14 cellular contexts compared by ENCODE assay signal in genomic region chr16:22220714-22221113, GRCh38. TPM values are rescaled to one million over a fixed set of nuclear protein-coding genes. Genes with fewer than 3 reads are reported as not detected.
DNase-seq lines count a peak whose midpoint lies in the region; ATAC-seq and TF ChIP-seq lines count a peak whose summit lies in the region.
"Had no signal": no experiment of that assay in that cellular context is flagged by ENCODE, and none has a peak within 500 bp of the region (broad histone marks: within the 10 kb centered on the region; RNA-seq: fewer than 3 reads in every experiment).

No MANE protein-coding gene starts in this region.

- peaks cover 35% of the 10 kb centered on the region for H3K36me3 Mint-ChIP-seq in activated T-cell treated with anti-CD3 and anti-CD28 coated beads, Interleukin-2, amount 50 U/mL, for 24 hours (ENCODE audit: low read depth)
- H3K36me3 Mint-ChIP-seq in naive B cell: peaks cover 0 to 4% of the 10 kb centered on the region in 2 donors
- H3K36me3 Mint-ChIP-seq: natural killer cell had no signal

- no peak overlapping the region for H3K4ac ChIP-seq in mesenchymal stem cell (ENCODE audit: low read depth in 1 of 2, low read length in 2 of 2)

- H3K4me2 ChIP-seq in mesenchymal stem cell (ENCODE audit: low read length, poor library complexity, severe bottlenecking): no peak overlapping the region
- H3K4me2 ChIP-seq: PC-9 had no signal

- H3K27ac ChIP-seq in transverse colon (peak overlapping the region; percentile 24 to 57 (median 38)), mesenchymal stem cell (ENCODE audit: low read length, poor library complexity, severe bottlenecking) (no peak overlapping the region)
- H3K27ac ChIP-seq: PC-9 had no signal

- ATAC-seq in naive B cell (ENCODE audit: low read depth in 2 of 2): no peak
- ATAC-seq: activated T-cell treated with anti-CD3 and anti-CD28 coated beads, Interleukin-2, amount 50 U/mL, for 4 hours; natural killer cell had no signal

- H3K14ac ChIP-seq in mesenchymal stem cell (ENCODE audit: low read length in 2 of 2): peak overlapping the region in 1 of 2 experiments; percentile 3

- no peak overlapping the region for H2AFZ ChIP-seq in mesenchymal stem cell (ENCODE audit: low read depth, low read length)
- H2AFZ ChIP-seq: PC-9 had no signal

- H3K4me3 ChIP-seq in fibroblast of mammary gland (ENCODE audit: control insufficient read depth, low read depth, low read length) (no peak overlapping the region), transverse colon (no peak overlapping the region), mesenchymal stem cell (ENCODE audit: insufficient read depth in 1 of 2, low read depth in 1 of 2, low read length in 2 of 2) (no peak overlapping the region)
- H3K4me3 ChIP-seq: PC-9 had no signal

- H3K23ac ChIP-seq in mesenchymal stem cell (ENCODE audit: low read length in 2 of 2): no peak overlapping the region

- no peaks in the 10 kb centered on the region for H3K27me3 Mint-ChIP-seq in activated T-cell treated with anti-CD3 and anti-CD28 coated beads, Interleukin-2, amount 50 U/mL, for 24 hours
- no peaks in the 10 kb centered on the region for H3K27me3 Mint-ChIP-seq in naive B cell

- intact Hi-C loops in transverse colon (cut with DNase I; ENCODE audit: low total_unique reads): no loop called here

- H3K79me1 ChIP-seq in mesenchymal stem cell (replicated peaks; ENCODE audit: low read length, poor library complexity, severe bottlenecking): peaks cover 34% of the 10 kb centered on the region

- in situ Hi-C loops in transverse colon (cut with MboI; ENCODE audit: low pct_ligation_motif_present in 1 of 4, low pct_unique_long_range_greater_than_20kb in 1 of 4, low sequenced_read_pairs in 3 of 4): no loop called here

- H3K36me3 ChIP-seq in transverse colon (no peaks in the 10 kb centered on the region), mesenchymal stem cell (ENCODE audit: control insufficient read depth in 1 of 2, insufficient read depth in 2 of 2, low read depth in 1 of 2, low read length in 2 of 2) (peaks cover 10 to 11% of the 10 kb centered on the region in 2 experiments)

- peaks cover 16% of the 10 kb centered on the region for H3K4me1 Mint-ChIP-seq in activated T-cell treated with anti-CD3 and anti-CD28 coated beads, Interleukin-2, amount 50 U/mL, for 24 hours (ENCODE audit: low read depth)
- H3K4me1 Mint-ChIP-seq in naive B cell: peaks cover 28 to 38% (median 36%) of the 10 kb centered on the region in 3 donors

- H3K9ac ChIP-seq in mesenchymal stem cell (ENCODE audit: low read length): no peak overlapping the region

- TF ChIP-seq CTCF in fibroblast of mammary gland (conservative IDR thresholded peaks at IDR 0.05; ENCODE audit: control insufficient read depth, insufficient read depth, low read depth, low read length) (no peak), transverse colon (IDR thresholded peaks at IDR 0.05) (no peak)

- no peak overlapping the region for H4K91ac ChIP-seq in mesenchymal stem cell (ENCODE audit: low read length)

- H2AK5ac ChIP-seq in mesenchymal stem cell (ENCODE audit: low read length, severe bottlenecking): no peak overlapping the region

- no peak overlapping the region for H2BK15ac ChIP-seq in mesenchymal stem cell (ENCODE audit: low read depth, poor library complexity, severe bottlenecking)

- no peak overlapping the region for H2BK12ac ChIP-seq in mesenchymal stem cell (ENCODE audit: low read length in 2 of 2)

- no peak overlapping the region for H2BK120ac ChIP-seq in mesenchymal stem cell (ENCODE audit: low read depth, low read length)

- no peak overlapping the region for H3K4me3 Mint-ChIP-seq in activated T-cell treated with anti-CD3 and anti-CD28 coated beads, Interleukin-2, amount 50 U/mL, for 24 hours
- H3K4me3 Mint-ChIP-seq in naive B cell: no peak overlapping the region
- H3K4me3 Mint-ChIP-seq: activated T-cell treated with anti-CD3 and anti-CD28 coated beads, Interleukin-2, amount 50 U/mL, for 4 hours; natural killer cell had no signal

- no peak for DNase-seq in activated T-cell treated with anti-CD3 and anti-CD28 coated beads, Interleukin-2, amount 50 U/mL, for 24 hours
- no peak for DNase-seq in activated T-cell treated with anti-CD3 and anti-CD28 coated beads, Interleukin-2, amount 50 U/mL, for 48 hours
- DNase-seq in fibroblast of mammary gland (ENCODE audit: low read depth) (peak; percentile 24), naive B cell (no peak), transverse colon (no peak), mesenchymal stem cell (no peak), SHP77 treated with DMSO at 0.1 percent for 48 hours (lab: John Stamatoyannopoulos, UW) (no peak)
- DNase-seq in activated CD4-positive, alpha-beta T cell treated with anti-CD3 and anti-CD28 coated beads for 48 hours: no peak
- DNase-seq: activated T-cell treated with anti-CD3 and anti-CD28 coated beads, Interleukin-2, amount 50 U/mL, for 4 hours; cortex of kidney; natural killer cell; NCI-H2081; PC-9 had no signal

- H3K18ac ChIP-seq in mesenchymal stem cell (ENCODE audit: low read depth in 1 of 2, low read length in 2 of 2): no peak overlapping the region

- H2BK5ac ChIP-seq in mesenchymal stem cell (ENCODE audit: low read depth, low read length, poor library complexity, severe bottlenecking): no peak overlapping the region

- no peaks in the 10 kb centered on the region for H3K9me3 ChIP-seq in transverse colon
- no peaks in the 10 kb centered on the region for H3K9me3 ChIP-seq in mesenchymal stem cell (ENCODE audit: control insufficient read depth, low read length)

- no peak for TF ChIP-seq POLR2A in transverse colon (IDR thresholded peaks at IDR 0.05)

- peak overlapping the region; percentile 58 for H3K27ac Mint-ChIP-seq in activated T-cell treated with anti-CD3 and anti-CD28 coated beads, Interleukin-2, amount 50 U/mL, for 24 hours
- peak overlapping the region in 4 of 6 donors; percentile 7 to 81 (median 46) for H3K27ac Mint-ChIP-seq in naive B cell

- H4K8ac ChIP-seq in mesenchymal stem cell (ENCODE audit: low read length): no peak overlapping the region

- H3K4me1 ChIP-seq in transverse colon: peaks cover 0 to 36% (median 14%) of the 10 kb centered on the region in 4 donors
- H3K4me1 ChIP-seq in mesenchymal stem cell (ENCODE audit: control insufficient read depth, insufficient read depth, low read depth, low read length): peaks cover 14% of the 10 kb centered on the region

- H3K27me3 ChIP-seq in transverse colon: no peaks in the 10 kb centered on the region
- H3K27me3 ChIP-seq in mesenchymal stem cell (ENCODE audit: control insufficient read depth in 1 of 2, insufficient read depth in 1 of 2, low read length in 2 of 2): no peaks in the 10 kb centered on the region

- WGBS in transverse colon (ENCODE audit: low coverage in 1 of 2), 2 donors: 64 to 79% methylated on average over 2 to 9 of the region's 9 CpGs
- WGBS in mesenchymal stem cell: 85% methylated on average over 9 of the region's 9 CpGs

- no peak for TF ChIP-seq EP300 in transverse colon (IDR thresholded peaks at IDR 0.05; ENCODE audit: low read depth)

- no peaks in the 10 kb centered on the region for H3K9me3 Mint-ChIP-seq in activated T-cell treated with anti-CD3 and anti-CD28 coated beads, Interleukin-2, amount 50 U/mL, for 24 hours
- no peaks in the 10 kb centered on the region for H3K9me3 Mint-ChIP-seq in naive B cell
- H3K9me3 Mint-ChIP-seq: activated T-cell treated with anti-CD3 and anti-CD28 coated beads, Interleukin-2, amount 50 U/mL, for 4 hours; natural killer cell had no signal

RNA-seq across cellular contexts. Expression of gene EEF2K, which starts 14.6 kb away (rescaled TPM):
- polyA plus RNA-seq in naive B cell (ENCODE audit: low read depth in 6 of 6): 1 to 10 TPM; 1.2 to 2.9 (median 1.8) TPM
- 100 to 1,000 TPM in 1 of 4 donors, 10 to 100 TPM in 3; 22.2 to 223 (median 50.1) TPM for total RNA-seq in transverse colon
- 9.4 TPM for polyA plus RNA-seq in mesenchymal stem cell (2013, experiment 1 of 2)
- 8.5 TPM for polyA plus RNA-seq in mesenchymal stem cell (2013, experiment 2 of 2)

RNA-seq across cellular contexts. Expression of gene SDR42E2, which starts 58.4 kb away (rescaled TPM):
- polyA plus RNA-seq in naive B cell (ENCODE audit: low read depth in 6 of 6): 1 to 10 TPM in 1 of 6 donors, under 1 TPM in 4, not detected in 1; 0.21 to 1.2 (median 0.81) TPM
- not detected for total RNA-seq in transverse colon
- 0.01 TPM for polyA plus RNA-seq in mesenchymal stem cell (2013, experiment 1 of 2)
- 0.01 TPM for polyA plus RNA-seq in mesenchymal stem cell (2013, experiment 2 of 2)
- total RNA-seq: activated T-cell treated with anti-CD3 and anti-CD28 coated beads, Interleukin-2, amount 50 U/mL, for 4 hours; Daoy; PC-9 had no signal
